Comparison of ENCODE assay signal across 19 cellular contexts in genomic region chr10:60726253-60726652, GRCh38. TPM values are rescaled to one million over a fixed set of nuclear protein-coding genes. Genes with fewer than 3 reads are reported as not detected.
"Had no signal": no experiment of that assay in that cellular context is flagged by ENCODE, and none has a peak within 500 bp of the region (broad histone marks: within the 10 kb centered on the region; RNA-seq: fewer than 3 reads in every experiment).

No MANE protein-coding gene starts in this region.

- H3K27me3 ChIP-seq: ascending aorta, breast epithelium, suprapubic skin had no signal

- H3K36me3 ChIP-seq: ascending aorta, breast epithelium, gastrocnemius medialis, heart left ventricle, suprapubic skin had no signal

- H3K4me1 ChIP-seq: ascending aorta, breast epithelium, gastrocnemius medialis, heart left ventricle had no signal

- ATAC-seq: activated CD8-positive, alpha-beta T cell treated with anti-CD3 and anti-CD28 coated beads, Interleukin-2, amount 10 ng/mL, durations not matched to agents 7 days and 5 days; gastrocnemius medialis; heart left ventricle; stimulated activated naive CD8-positive, alpha-beta T cell treated with anti-CD3 and anti-CD28 coated beads, Interleukin-15, Interleukin-2, amounts not matched to agents 100 U/mL and 50 U/mL, for 24 hours had no signal

- H3K4me3 Mint-ChIP-seq: activated CD8-positive, alpha-beta T cell treated with anti-CD3 and anti-CD28 coated beads, Interleukin-2, amount 10 ng/mL, durations not matched to agents 7 days and 5 days; endodermal cell; immature natural killer cell; nephron had no signal

- H3K4me3 ChIP-seq: ascending aorta, breast epithelium, gastrocnemius medialis, heart left ventricle, skin epidermis, suprapubic skin had no signal

- H3K36me3 Mint-ChIP-seq: immature natural killer cell had no signal

- H3K4me1 Mint-ChIP-seq: nephron had no signal

- H3K27ac ChIP-seq: ascending aorta, breast epithelium, gastrocnemius medialis, heart left ventricle, suprapubic skin had no signal

- H3K9me3 ChIP-seq: ascending aorta, breast epithelium, gastrocnemius medialis, heart left ventricle, suprapubic skin had no signal

- DNase-seq: activated CD8-positive, alpha-beta memory T cell treated with anti-CD3 and anti-CD28 coated beads, Interleukin-2, amount 50 U/mL, for 4 hours; activated CD8-positive, alpha-beta T cell treated with anti-CD3 and anti-CD28 coated beads, Interleukin-2, amount 10 ng/mL, durations not matched to agents 7 days and 5 days; activated effector memory CD4-positive, alpha-beta T cell treated with Interleukin-2 at 50 U/mL for 16 hours; dermis blood vessel endothelial cell; endodermal cell; gastrocnemius medialis; heart left ventricle; immature natural killer cell; nucleus accumbens; posterior cingulate gyrus; stimulated activated CD4-positive, alpha-beta T cell treated with anti-CD3 and anti-CD28 coated beads, Interleukin-15, amount 100 ng/mL, for 24 hours; stimulated activated CD4-positive, alpha-beta T cell treated with anti-CD3 and anti-CD28 coated beads, Interleukin-4, amount 100 ng/mL, for 24 hours; stimulated activated naive CD8-positive, alpha-beta T cell treated with anti-CD3 and anti-CD28 coated beads, Interleukin-15, Interleukin-2, amounts not matched to agents 100 U/mL and 50 U/mL, for 24 hours; trophoblast cell had no signal

- H3K27ac Mint-ChIP-seq: activated CD8-positive, alpha-beta T cell treated with anti-CD3 and anti-CD28 coated beads, Interleukin-2, amount 10 ng/mL, durations not matched to agents 7 days and 5 days; endodermal cell; immature natural killer cell; nephron had no signal

RNA-seq across cellular contexts. Expression of gene CDK1, which starts 52.0 kb away (rescaled TPM):
- total RNA-seq: ascending aorta had no signal
